8 cellular contexts compared by ENCODE assay signal in genomic region chr5:119299615-119300310, GRCh38. TPM values are rescaled to one million over a fixed set of nuclear protein-coding genes. Genes with fewer than 3 reads are reported as not detected.
DNase-seq lines count a peak whose midpoint lies in the region; ATAC-seq, FAIRE-seq and TF ChIP-seq lines count a peak whose summit lies in the region.
"Not testable (repeated sequence)": the region's sequence is repeated elsewhere in the genome, so short reads cannot be mapped to it uniquely, and the experiment has no call there.

No MANE protein-coding gene starts in this region.

- not testable (repeated sequence) for H3K9me3 ChIP-seq in A549, lower lobe of right lung
- peaks cover 19% of the 10 kb centered on the region for H3K9me3 ChIP-seq in KOPT-K1 (ENCODE audit: insufficient read depth, low read length, poor library complexity, severe bottlenecking)

- peak overlapping the region; percentile 82 for H3K4me2 ChIP-seq in A549

- ATAC-seq in A549, lower lobe of right lung: not testable (repeated sequence)
- peak in 1 of 2 donors; percentile 33 for ATAC-seq in activated naive CD4-positive, alpha-beta T cell treated with anti-CD3 and anti-CD28 coated beads, Interleukin-2, amount 50 U/mL, for 72 hours

- peak overlapping the region; percentile 35 for H3K4me3 ChIP-seq in A549
- peak overlapping the region; percentile 9 for H3K4me3 ChIP-seq in lower lobe of right lung

- POLR2A ChIA-PET in A549 (lab: Yijun Ruan, JAX), result interaction anchor here (1.4 to 1.6 kb wide), 2 partner anchors 32 to 229 kb away, joined by 4 to 6 read pairs; partner anchors contain the start of gene DMXL1

- TF ChIP-seq EP300 in A549 (IDR thresholded peaks at IDR 0.05), result not testable (repeated sequence)

- 26% methylated on average over 21 of the region's 23 CpGs for WGBS in A549 (ENCODE audit: missing lambda C conversion rate)

- TF ChIP-seq RAD21 in A549 (conservative IDR thresholded peaks at IDR 0.05 in 1 of 2, IDR thresholded peaks at IDR 0.05 in 1 of 2), result not testable (repeated sequence)

- intact Hi-C loops in lower lobe of right lung (cut with DNase I), result not testable (repeated sequence)

- H3K27ac Mint-ChIP-seq in activated naive CD4-positive, alpha-beta T cell treated with anti-CD3 and anti-CD28 coated beads, Interleukin-2, amount 50 U/mL, for 72 hours, result peak overlapping the region; percentile 92 to 93

- FAIRE-seq in A549 (lab: Jason Lieb, UNC), result not testable (repeated sequence)

- CTCF ChIA-PET in A549 (lab: Yijun Ruan, JAX), result interaction anchor here (0.6 to 2.5 kb wide), 3 partner anchors 35 to 507 kb away, joined by 3 to 12 read pairs (median 6); partner anchors contain the start of gene DTWD2

- H3K27me3 ChIP-seq in lower lobe of right lung (ENCODE audit: low read depth), result not testable (repeated sequence)

- H3K9me3 Mint-ChIP-seq in activated naive CD4-positive, alpha-beta T cell treated with anti-CD3 and anti-CD28 coated beads, Interleukin-2, amount 50 U/mL, for 72 hours, result not testable (repeated sequence)

- not testable (repeated sequence) for TF ChIP-seq CTCF in A549 (IDR thresholded peaks at IDR 0.05); lower lobe of right lung (IDR thresholded peaks at IDR 0.05)

- not testable (repeated sequence) for H3K36me3 ChIP-seq in KOPT-K1 (ENCODE audit: insufficient read depth, low read length); lower lobe of right lung

- H3K27ac ChIP-seq in A549 (peak overlapping the region; percentile 82 to 89), KOPT-K1 (ENCODE audit: low read depth, low read length, poor library complexity, severe bottlenecking) (peak overlapping the region; percentile 24)
- not testable (repeated sequence) for H3K27ac ChIP-seq in lower lobe of right lung

- H3K36me3 Mint-ChIP-seq in activated naive CD4-positive, alpha-beta T cell treated with anti-CD3 and anti-CD28 coated beads, Interleukin-2, amount 50 U/mL, for 72 hours, result peaks cover 0 to 22% of the 10 kb centered on the region in 2 donors

- DNase-seq in A549 (ENCODE audit: low read depth in 1 of 2, low spot score in 1 of 2), result peak in 1 of 2 experiments; percentile 64
- DNase-seq in activated CD4-positive, alpha-beta T cell treated with anti-CD3 and anti-CD28 coated beads for 48 hours, result peak; percentile 96
- peak; percentile 84 for DNase-seq in activated T-cell treated with anti-CD3 and anti-CD28 coated beads for 48 hours (ENCODE audit: low read depth)
- DNase-seq in activated naive CD4-positive, alpha-beta T cell treated with anti-CD3 and anti-CD28 coated beads, Interleukin-2, amount 50 U/mL, for 72 hours (ENCODE audit: low spot score in 2 of 2), result peak; percentile 69 to 74
- not testable (repeated sequence) for DNase-seq in lower lobe of right lung
- peak; percentile 91 to 92 for DNase-seq in stimulated activated CD4-positive, alpha-beta T cell treated with anti-CD3 and anti-CD28 coated beads, Interleukin-2, amount 100 ng/mL, for 24 hours
- peak; percentile 94 for DNase-seq in stimulated activated CD8-positive, alpha-beta memory T cell treated with anti-CD3 and anti-CD28 coated beads, Interleukin-4, amount 100 ng/mL, for 48 hours

- TF ChIP-seq POLR2A in A549 (IDR thresholded peaks at IDR 0.05; ENCODE audit: low read length), result not testable (repeated sequence)

- H3K4me1 ChIP-seq in A549 (peaks cover 50% of the 10 kb centered on the region), lower lobe of right lung (peaks cover 28% of the 10 kb centered on the region)

TF ChIP-seq in A549, 52 proteins besides CTCF, POLR2A, EP300 and RAD21:
- TF ChIP-seq TFCP2L1 (CRISPR knock-in tag; IDR thresholded peaks at IDR 0.05) (0 out of 2 replicates have a peak, but pooled peaks have one; percentile 20), JUN (IDR thresholded peaks at IDR 0.05) (peak in 1 of 2 experiments; percentile 32; a peak in 1 of 5 replicates), CEBPB (IDR thresholded peaks at IDR 0.05) (0 out of 4 replicates have a peak, but pooled peaks of 1 of the 2 experiments have one; percentile 7)

RNA-seq across cellular contexts. Expression of gene TNFAIP8, which starts 56.1 kb away (rescaled TPM):
- polyA plus RNA-seq in A549 (2011; rRNA removed) (30.3 and 35.7 TPM in 2 replicates), A549 (2017; fragmentation: RNase III; extraction: RNeasy Plus Mini Kit Qiagen cat#74134 plus additional on column Dnase treatment) (33.4 to 35.0 TPM (median 34.9 TPM) in 3 replicates)
- polyA plus RNA-seq in A549 (2012; cell fraction: cytosol; rRNA removed), result 23.2 and 23.9 TPM in 2 replicates
- 9.2 and 10.7 TPM in 2 replicates for polyA plus RNA-seq in A549 (2012; cell fraction: nucleus; rRNA removed)
- 10.2 and 13.7 TPM in 2 replicates for polyA minus RNA-seq in A549 (2011; rRNA and poly(A)+ RNA removed)
- total RNA-seq in activated naive CD4-positive, alpha-beta T cell treated with anti-CD3 and anti-CD28 coated beads, Interleukin-2, amount 50 U/mL, for 72 hours, result 100 to 1,000 TPM; 110 to 146 TPM
- 29.5 TPM for total RNA-seq in lower lobe of right lung
